Comparison of ENCODE assay signal across 8 cellular contexts in genomic region chr16:4517812-4518211, GRCh38. TPM values are rescaled to one million over a fixed set of nuclear protein-coding genes. Genes with fewer than 3 reads are reported as not detected.
DNase-seq lines count a peak whose midpoint lies in the region; ATAC-seq and TF ChIP-seq lines count a peak whose summit lies in the region.

No MANE protein-coding gene starts in this region.

- H3K9me3 Mint-ChIP-seq in CD14-positive monocyte, result no peaks in the 10 kb centered on the region

- peaks cover 0 to 3% (median 0%) of the 10 kb centered on the region in 3 donors for H3K27me3 Mint-ChIP-seq in CD14-positive monocyte (ENCODE audit: low read depth in 3 of 3)

- peak overlapping the region in 4 of 7 donors; percentile 25 to 82 (median 54) for H3K27ac Mint-ChIP-seq in CD14-positive monocyte

- no peak overlapping the region for H3K4me3 Mint-ChIP-seq in CD14-positive monocyte

- peaks cover 70% of the 10 kb centered on the region for H3K4me1 Mint-ChIP-seq in CD14-positive monocyte

- DNase-seq in CD14-positive monocyte (ENCODE audit: low spot score), result no peak
- no peak for DNase-seq in HFF-Myc (ENCODE audit: extremely low read depth, low read depth)
- DNase-seq in SK-MEL-5 (ENCODE audit: low read depth, low spot score), result peak; percentile 70
- DNase-seq in head of caudate nucleus, result peak in 31 of 42 donors; percentile 35 to 81 (median 59)
- peak; percentile 71 for DNase-seq in superior temporal gyrus (ENCODE audit: extremely low spot score)
- no peak for DNase-seq in LoVo (ENCODE audit: low spot score)
- no peak for DNase-seq in activated CD8-positive, alpha-beta memory T cell treated with anti-CD3 and anti-CD28 coated beads, Interleukin-2, amount 50 U/mL, for 48 hours

- H3K36me3 Mint-ChIP-seq in CD14-positive monocyte, result peaks cover 5 to 15% of the 10 kb centered on the region in 2 donors

- intact Hi-C loops in CD14-positive monocyte (cut with micrococcal nuclease), result loop anchor here in 1 of 2 donors (10.0 kb wide), 1 partner anchor 97 kb away; the partner anchor contains the start of gene UBALD1
- intact Hi-C loops in head of caudate nucleus (cut with DNase I), result no loop called here

- peak; percentile 59 for TF ChIP-seq CTCF in CD14-positive monocyte (IDR thresholded peaks at IDR 0.05)
- TF ChIP-seq CTCF in HFF-Myc (IDR thresholded peaks at IDR 0.05; ENCODE audit: low read depth, low read length, missing control alignments), result peak; percentile 61

- in situ Hi-C loops in SK-MEL-5 (cut with HindIII; ENCODE audit: low pct_unique_long_range_greater_than_20kb, low sequenced_read_pairs), result no loop called here

- H3K4me3 ChIP-seq in HFF-Myc (replicated peaks; ENCODE audit: low read depth, low read length), result no peak overlapping the region

- ATAC-seq in GM21360 (IDR thresholded peaks at IDR 0.05; ENCODE audit: unreplicated experiment), result no peak

RNA-seq across cellular contexts. Expression of gene CDIP1, which starts 20.8 kb away (rescaled TPM):
- polyA plus RNA-seq in CD14-positive monocyte, result 10 to 100 TPM in 1 of 2 donors, 1 to 10 TPM in 1; 8.6 to 10.8 TPM
- 8.7 and 9.4 TPM in 2 replicates for total RNA-seq in SK-MEL-5 (2014; rRNA removed; shearing (Covaris generic))
- polyA plus RNA-seq in SK-MEL-5 (2015; cell fraction: cytosol; rRNA removed), result 13.9 and 16.8 TPM in 2 replicates
- polyA plus RNA-seq in SK-MEL-5 (2015; cell fraction: nucleus; rRNA removed), result 2.0 and 3.0 TPM in 2 replicates

RNA-seq across cellular contexts. Expression of gene C16orf96, which starts 38.3 kb away (rescaled TPM):
- not detected for polyA plus RNA-seq in CD14-positive monocyte
- total RNA-seq in SK-MEL-5 (2014; rRNA removed; shearing (Covaris generic)), result not detected in 2 replicates
- 0.12 and 0.24 TPM in 2 replicates for polyA plus RNA-seq in SK-MEL-5 (2015; cell fraction: cytosol; rRNA removed)
- polyA plus RNA-seq in SK-MEL-5 (2015; cell fraction: nucleus; rRNA removed), result not detected in 2 replicates

RNA-seq across cellular contexts. Expression of gene HMOX2, which starts 41.6 kb away (rescaled TPM):
- 10 to 100 TPM; 25.0 to 33.2 TPM for polyA plus RNA-seq in CD14-positive monocyte
- 65.7 and 68.0 TPM in 2 replicates for total RNA-seq in SK-MEL-5 (2014; rRNA removed; shearing (Covaris generic))
- 33.8 and 37.9 TPM in 2 replicates for polyA plus RNA-seq in SK-MEL-5 (2015; cell fraction: cytosol; rRNA removed)
- 8.5 and 12.2 TPM in 2 replicates for polyA plus RNA-seq in SK-MEL-5 (2015; cell fraction: nucleus; rRNA removed)

RNA-seq across cellular contexts. Expression of gene NMRAL1, which starts 43.4 kb away (rescaled TPM):
- 10 to 100 TPM; 39.2 to 49.4 TPM for polyA plus RNA-seq in CD14-positive monocyte
- 33.7 and 34.5 TPM in 2 replicates for total RNA-seq in SK-MEL-5 (2014; rRNA removed; shearing (Covaris generic))
- polyA plus RNA-seq in SK-MEL-5 (2015; cell fraction: cytosol; rRNA removed), result 51.3 and 65.3 TPM in 2 replicates
- polyA plus RNA-seq in SK-MEL-5 (2015; cell fraction: nucleus; rRNA removed), result 106 and 115 TPM in 2 replicates

Comparison
In these comparisons a context has a peak if more than half of its experiments do, and no peak if none do; other contexts are left out.
1. DNase-seq: peak in SK-MEL-5 (single experiment), head of caudate nucleus (31 of 42) and superior temporal gyrus (single experiment); none in CD14-positive monocyte (single experiment), HFF-Myc (single experiment), LoVo (single experiment) and activated CD8-positive, alpha-beta memory T cell treated with anti-CD3 and anti-CD28 coated beads, Interleukin-2, amount 50 U/mL, for 48 hours (single experiment).